ENCODE assay signal across 21 cellular contexts in genomic region chr12:105294886-105295479, GRCh38. TPM values are rescaled to one million over a fixed set of nuclear protein-coding genes. Genes with fewer than 3 reads are reported as not detected.
A peak's percentile ranks its signal among the peaks of the same experiment; 100 is the strongest.
DNase-seq lines count a peak whose midpoint lies in the region; ATAC-seq and TF ChIP-seq lines count a peak whose summit lies in the region.
"Had no signal": no experiment of that assay in that cellular context is flagged by ENCODE, and none has a peak within 500 bp of the region (broad histone marks: within the 10 kb centered on the region; RNA-seq: fewer than 3 reads in every experiment).

No MANE protein-coding gene starts in this region.

- no peaks in the 10 kb centered on the region for H3K36me3 ChIP-seq in mammary epithelial cell (ENCODE audit: insufficient read depth, low read length)
- H3K36me3 ChIP-seq in breast epithelium = no peaks in the 10 kb centered on the region
- no peaks in the 10 kb centered on the region for H3K36me3 ChIP-seq in neural progenitor cell
- H3K36me3 ChIP-seq: HAP-1, SJCRH30 had no signal

- H3K4me1 ChIP-seq in mammary epithelial cell (ENCODE audit: insufficient read depth, low read length) = no peaks in the 10 kb centered on the region
- H3K4me1 ChIP-seq in breast epithelium = no peaks in the 10 kb centered on the region
- no peaks in the 10 kb centered on the region for H3K4me1 ChIP-seq in neural progenitor cell
- H3K4me1 ChIP-seq: SJCRH30 had no signal

- dilution Hi-C loops in mammary epithelial cell (cut with HindIII; ENCODE audit: low sequenced_read_pairs) = no loop called here

- no peaks in the 10 kb centered on the region for H3K9me3 ChIP-seq in mammary epithelial cell (replicated peaks; ENCODE audit: insufficient read depth, low read length)
- no peaks in the 10 kb centered on the region for H3K9me3 ChIP-seq in breast epithelium
- no peaks in the 10 kb centered on the region for H3K9me3 ChIP-seq in neural progenitor cell (ENCODE audit: low read depth)
- H3K9me3 ChIP-seq: SJCRH30 had no signal

- H3K27ac Mint-ChIP-seq in neural progenitor cell = peak overlapping the region; percentile 48
- no peak overlapping the region for H3K27ac Mint-ChIP-seq in stimulated activated effector memory CD8-positive, alpha-beta T cell treated with anti-CD3 and anti-CD28 coated beads, Interleukin-12 subunit alpha, Interleukin-12 subunit beta, amount 100 ng/mL, for 72 hours
- H3K27ac Mint-ChIP-seq: CD8-positive, alpha-beta memory T cell; IgD-negative memory B cell had no signal

- in situ Hi-C loops in mammary epithelial cell (cut with MboI; ENCODE audit: low sequenced_read_pairs in 2 of 2) = no loop called here

- WGBS in mammary epithelial cell (ENCODE audit: low coverage, missing lambda C conversion rate) = 71% methylated on average over 4 of the region's 4 CpGs

- BruUV-seq in mammary epithelial cell (replicated peaks; lab: Mats Ljungman, UMichigan) = TSS peak; percentile 78

- CTCF ChIA-PET in mammary epithelial cell (lab: Charles Lee; ENCODE audit: low non-redundant PET) = interaction anchor here (0.8 kb wide), 1 partner anchor 1008 kb away, joined by 5 read pairs; no protein-coding TSS in a partner anchor

- no peak for ATAC-seq in stimulated activated effector memory CD8-positive, alpha-beta T cell treated with anti-CD3 and anti-CD28 coated beads, Interleukin-12 subunit alpha, Interleukin-12 subunit beta, amount 100 ng/mL, for 72 hours

- H3K9ac ChIP-seq in mammary epithelial cell (ENCODE audit: insufficient read depth, low read length) = no peak overlapping the region
- no peak overlapping the region for H3K9ac ChIP-seq in neural progenitor cell

- H3K27me3 Mint-ChIP-seq in neural progenitor cell (ENCODE audit: insufficient read depth, low read depth) = peaks cover 2% of the 10 kb centered on the region

- H2AFZ ChIP-seq in mammary epithelial cell (ENCODE audit: low read depth, low read length) (peak overlapping the region; percentile 52), neural progenitor cell (replicated peaks) (peak overlapping the region; percentile 40)

- peaks cover 12% of the 10 kb centered on the region for H3K4me1 Mint-ChIP-seq in neural progenitor cell
- H3K4me1 Mint-ChIP-seq in stimulated activated effector memory CD8-positive, alpha-beta T cell treated with anti-CD3 and anti-CD28 coated beads, Interleukin-12 subunit alpha, Interleukin-12 subunit beta, amount 100 ng/mL, for 72 hours = no peaks in the 10 kb centered on the region
- H3K4me1 Mint-ChIP-seq: CD8-positive, alpha-beta memory T cell; IgD-negative memory B cell had no signal

- TF ChIP-seq POLR2A in breast epithelium (IDR thresholded peaks at IDR 0.05) = no peak

- H4K20me1 ChIP-seq in mammary epithelial cell (ENCODE audit: insufficient read depth, low read length) (no peaks in the 10 kb centered on the region), neural progenitor cell (ENCODE audit: low read depth) (no peaks in the 10 kb centered on the region)

- intact Hi-C loops in mammary epithelial cell (cut with micrococcal nuclease) (no loop called here), breast epithelium (cut with DNase I; ENCODE audit: low total_unique reads) (loop anchor here (5.0 kb wide), 1 partner anchor 668 kb away; no protein-coding TSS in a partner anchor), posterior vena cava (cut with DNase I) (no loop called here)

- H3K36me3 Mint-ChIP-seq in neural progenitor cell = peaks cover 7% of the 10 kb centered on the region
- no peaks in the 10 kb centered on the region for H3K36me3 Mint-ChIP-seq in stimulated activated effector memory CD8-positive, alpha-beta T cell treated with anti-CD3 and anti-CD28 coated beads, Interleukin-12 subunit alpha, Interleukin-12 subunit beta, amount 100 ng/mL, for 72 hours

- H3K27ac ChIP-seq in mammary epithelial cell (ENCODE audit: insufficient read depth, low read depth, low read length) (no peak overlapping the region), breast epithelium (no peak overlapping the region), neural progenitor cell (no peak overlapping the region)
- H3K27ac ChIP-seq: C4-2B, SJCRH30 had no signal

- TF ChIP-seq CTCF in mammary epithelial cell (conservative IDR thresholded peaks at IDR 0.05 in 1 of 2, IDR thresholded peaks at IDR 0.05 in 1 of 2; ENCODE audit: extremely low read depth in 1 of 2, insufficient read depth in 1 of 2, low read depth in 1 of 2, low read length in 2 of 2) (no peak), breast epithelium (IDR thresholded peaks at IDR 0.05) (no peak), neural progenitor cell (IDR thresholded peaks at IDR 0.05) (no peak)

- H3K4me3 ChIP-seq in mammary epithelial cell (replicated peaks in 1 of 3; ENCODE audit: insufficient read depth in 1 of 3, low read depth in 2 of 3, low read length in 3 of 3) (no peak overlapping the region), breast epithelium (no peak overlapping the region), neural progenitor cell (no peak overlapping the region)
- H3K4me3 ChIP-seq: HAP-1, SJCRH30 had no signal

- no peak overlapping the region for H3K4me3 Mint-ChIP-seq in neural progenitor cell
- no peak overlapping the region for H3K4me3 Mint-ChIP-seq in stimulated activated effector memory CD8-positive, alpha-beta T cell treated with anti-CD3 and anti-CD28 coated beads, Interleukin-12 subunit alpha, Interleukin-12 subunit beta, amount 100 ng/mL, for 72 hours
- H3K4me3 Mint-ChIP-seq: CD8-positive, alpha-beta memory T cell; IgD-negative memory B cell had no signal

- DNase-seq in mammary epithelial cell = no peak
- no peak for DNase-seq in breast epithelium (ENCODE audit: low spot score in 2 of 2)
- peak; percentile 26 for DNase-seq in NCI-H226
- DNase-seq in neural progenitor cell (ENCODE audit: low spot score) = no peak
- DNase-seq in germinal center (ENCODE audit: low spot score) = no peak
- DNase-seq in stimulated activated effector memory CD8-positive, alpha-beta T cell treated with anti-CD3 and anti-CD28 coated beads, Interleukin-12 subunit alpha, Interleukin-12 subunit beta, amount 100 ng/mL, for 72 hours (ENCODE audit: low spot score in 2 of 2) = no peak
- DNase-seq in posterior vena cava (ENCODE audit: low spot score) = no peak
- DNase-seq: 8988T; Calu3; CD8-positive, alpha-beta memory T cell; DMS153; Kasumi-1; NCI-H1694 treated with DMSO at 0.1 percent for 48 hours; NCI-H2081 treated with DMSO at 0.1 percent for 48 hours; NCI-H2171 treated with DMSO at 0.1 percent for 48 hours; NCI-H446; NCI-H526; SJCRH30 had no signal

- no peaks in the 10 kb centered on the region for H3K27me3 ChIP-seq in mammary epithelial cell (ENCODE audit: insufficient read depth, low read length)
- H3K27me3 ChIP-seq in breast epithelium = no peaks in the 10 kb centered on the region
- no peaks in the 10 kb centered on the region for H3K27me3 ChIP-seq in neural progenitor cell
- H3K27me3 ChIP-seq: SJCRH30 had no signal

- H3K9me3 Mint-ChIP-seq in neural progenitor cell = peaks cover 14% of the 10 kb centered on the region
- H3K9me3 Mint-ChIP-seq in stimulated activated effector memory CD8-positive, alpha-beta T cell treated with anti-CD3 and anti-CD28 coated beads, Interleukin-12 subunit alpha, Interleukin-12 subunit beta, amount 100 ng/mL, for 72 hours = peaks cover 3% of the 10 kb centered on the region

- H3K79me2 ChIP-seq in mammary epithelial cell (ENCODE audit: insufficient read depth, low read length) (no peaks in the 10 kb centered on the region), neural progenitor cell (ENCODE audit: low read depth) (no peaks in the 10 kb centered on the region)

- H3F3A ChIP-seq in neural progenitor cell (ENCODE audit: low read depth) = no peaks in the 10 kb centered on the region

- H3K4me2 ChIP-seq in mammary epithelial cell (ENCODE audit: insufficient read depth, low read depth, low read length) (no peak overlapping the region), neural progenitor cell (no peak overlapping the region)

RNA-seq across cellular contexts. Expression of gene C12orf75, which starts 35.5 kb away (rescaled TPM):
- total RNA-seq in mammary epithelial cell (100 to 1,000 TPM in 1 of 2 donors, 10 to 100 TPM in 1; 88.7 to 177 TPM), breast epithelium (10 to 100 TPM in 2 of 3 donors, 1 to 10 TPM in 1; 2.4 to 20.9 (median 20.0) TPM), neural progenitor cell (ENCODE audit: low replicate concordance) (32.7 and 59.9 TPM in 2 replicates), posterior vena cava (100 to 1,000 TPM; 120 to 138 TPM)
- polyA plus RNA-seq in mammary epithelial cell = 115 TPM
- 64.7 TPM for polyA minus RNA-seq in mammary epithelial cell

RNA-seq across cellular contexts. Expression of gene APPL2, which starts 59.0 kb away (rescaled TPM):
- total RNA-seq in mammary epithelial cell = 10 to 100 TPM; 32.1 to 36.0 TPM
- polyA plus RNA-seq in mammary epithelial cell = 13.2 TPM
- polyA minus RNA-seq in mammary epithelial cell = 6.7 TPM
- total RNA-seq in breast epithelium = 100 to 1,000 TPM in 1 of 3 donors, 10 to 100 TPM in 2; 73.0 to 130 (median 89.1) TPM
- 27.7 and 37.5 TPM in 2 replicates for total RNA-seq in neural progenitor cell (ENCODE audit: low replicate concordance)
- total RNA-seq in posterior vena cava = 10 to 100 TPM; 40.3 to 41.2 TPM
